In the genomic region with DNA sequence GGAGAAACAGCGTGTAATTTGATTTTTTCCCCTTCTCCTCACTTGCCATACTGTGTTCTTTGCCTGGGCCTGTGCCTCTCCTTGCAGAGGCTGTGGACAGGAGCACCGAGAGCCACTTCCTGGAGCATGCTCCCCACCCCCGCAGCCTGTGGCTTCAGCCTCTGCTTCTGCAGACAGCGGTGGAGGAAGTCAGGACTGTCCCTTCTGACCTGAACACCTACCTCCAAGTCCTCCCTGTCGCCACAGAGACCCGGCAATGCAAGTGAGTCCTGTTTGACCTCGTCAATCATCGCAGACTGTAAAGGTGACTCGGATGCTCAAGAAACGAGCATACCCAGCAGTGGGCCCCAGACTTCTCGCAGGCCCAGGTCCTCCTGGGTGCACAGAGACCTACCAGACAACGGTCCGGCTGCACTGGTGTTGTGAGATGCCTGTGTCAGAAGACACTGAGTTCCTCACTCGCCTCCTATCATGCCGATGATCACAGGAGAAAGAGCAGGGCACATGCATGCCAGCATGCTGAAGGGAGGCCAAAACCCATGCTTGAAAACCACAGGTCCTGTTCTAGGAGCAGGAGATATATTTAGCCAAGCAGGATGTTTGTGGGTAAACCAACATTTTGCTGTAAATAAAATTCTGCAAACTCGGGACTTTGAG, we compare ENCODE assay signal across 8 cellular contexts.
DNase-seq lines count a peak whose midpoint lies in the region; ATAC-seq and TF ChIP-seq lines count a peak whose summit lies in the region.

No MANE protein-coding gene starts in this region.

- peaks cover 29% of the 10 kb centered on the region for H3K4me1 Mint-ChIP-seq in T-helper 17 cell

- peak overlapping the region; percentile 79 for H3K27ac Mint-ChIP-seq in T-helper 17 cell

- H3K4me1 ChIP-seq in psoas muscle = peaks cover 25% of the 10 kb centered on the region

- peak overlapping the region; percentile 62 for H3K4me3 Mint-ChIP-seq in T-helper 17 cell

- H3K27me3 ChIP-seq in psoas muscle (ENCODE audit: insufficient read depth in 3 of 3, low read length in 2 of 3) = no peaks in the 10 kb centered on the region

- intact Hi-C loops in psoas muscle (cut with DNase I) = loop anchor here in 1 of 2 donors (10.0 kb wide), 1 partner anchor 248 kb away; no protein-coding TSS in a partner anchor

- no peak overlapping the region for H3K27ac ChIP-seq in psoas muscle

- H3K4me3 ChIP-seq in epithelial cell of esophagus (ENCODE audit: low read length) = no peak overlapping the region
- no peak overlapping the region for H3K4me3 ChIP-seq in psoas muscle

- 62 to 73% (median 67%) methylated on average over 16 of the region's 16 CpGs for WGBS in psoas muscle, 3 donors

- H3K36me3 Mint-ChIP-seq in T-helper 17 cell (ENCODE audit: low read depth) = no peaks in the 10 kb centered on the region

- H3K27me3 Mint-ChIP-seq in T-helper 17 cell = no peaks in the 10 kb centered on the region

- DNase-seq in AG08395 (ENCODE audit: low spot score) (peak; percentile 48), T-helper 17 cell (no peak), epithelial cell of esophagus (ENCODE audit: low read depth) (peak; percentile 22), psoas muscle (no peak), mesenteric fat pad (ENCODE audit: low spot score) (no peak), AG20443 (ENCODE audit: low spot score) (no peak)

- H3K9me3 ChIP-seq in T-helper 17 cell (ENCODE audit: control insufficient read depth, low read length, poor library complexity, severe bottlenecking) (no peaks in the 10 kb centered on the region), psoas muscle (no peaks in the 10 kb centered on the region)

- ATAC-seq in GM18907 (IDR thresholded peaks at IDR 0.05; ENCODE audit: unreplicated experiment) = peak; percentile 61
- ATAC-seq in HG03103 (IDR thresholded peaks at IDR 0.05; ENCODE audit: low read depth, unreplicated experiment) = peak; percentile 50
- ATAC-seq in T-helper 17 cell = peak; percentile 23
- ATAC-seq in psoas muscle = peak in 3 of 4 donors; percentile 19 to 48 (median 25)

- TF ChIP-seq CTCF in epithelial cell of esophagus (IDR thresholded peaks at IDR 0.05; ENCODE audit: insufficient read depth, low read depth, low read length, missing control alignments) (no peak), psoas muscle (IDR thresholded peaks at IDR 0.05) (no peak)

- H3K36me3 ChIP-seq in psoas muscle (ENCODE audit: insufficient read depth in 1 of 2, low read depth in 1 of 2) = no peaks in the 10 kb centered on the region

Comparison
In these comparisons a context has a peak if more than half of its experiments do, and no peak if none do; other contexts are left out.
1. DNase-seq: peak in AG08395 (single experiment) and epithelial cell of esophagus (single experiment); none in T-helper 17 cell (0 of 3), psoas muscle (0 of 2), mesenteric fat pad (single experiment) and AG20443 (single experiment).
2. Peak in every context shown above with its lines, with median percentiles within 50 percentile points of each other: ATAC-seq.